1 cellular context compared by ENCODE assay signal in the genomic region with DNA sequence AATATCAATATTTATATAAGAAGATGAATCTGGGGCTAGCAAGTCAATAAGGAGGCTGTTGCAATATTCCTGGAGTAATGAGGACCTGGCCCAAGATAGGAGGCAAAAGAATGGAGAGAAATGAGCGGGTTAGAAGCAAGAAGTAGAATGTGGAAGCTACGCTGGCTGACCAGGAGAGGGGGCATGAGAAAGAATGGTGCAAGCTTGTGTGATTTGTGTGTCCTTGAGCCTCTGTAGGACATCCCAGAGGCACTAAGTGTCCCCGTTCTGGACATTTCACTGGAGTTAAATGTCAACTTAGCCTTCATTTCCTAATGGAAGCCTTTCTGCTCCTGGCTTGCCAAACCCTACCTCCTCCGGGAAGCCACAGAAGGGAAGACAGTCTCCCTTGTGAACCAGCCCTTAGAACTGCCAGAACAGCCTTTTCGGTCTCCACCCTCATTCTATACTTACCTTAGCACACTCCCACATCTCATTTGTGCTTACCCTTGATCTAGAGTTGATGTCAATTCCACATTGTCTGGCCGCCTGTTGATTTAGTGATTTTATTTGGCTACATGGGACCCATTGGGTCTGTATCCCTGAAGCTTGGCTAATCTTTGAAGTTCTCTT.
TF ChIP-seq lines count a peak whose summit lies in the region.

No MANE protein-coding gene starts in this region.

TF ChIP-seq in HepG2, 621 proteins besides CTCF, POLR2A, EP300 and RAD21 (continued from another document):
- TF ChIP-seq ZNF451 (CRISPR knock-in tag; IDR thresholded peaks at IDR 0.05) (no peak), ZNF136 (CRISPR knock-in tag; IDR thresholded peaks at IDR 0.05; ENCODE audit: low read depth) (no peak), NKX3-1 (CRISPR knock-in tag; IDR thresholded peaks at IDR 0.05) (no peak), SALL1 (CRISPR knock-in tag; IDR thresholded peaks at IDR 0.05) (no peak), CBFB (CRISPR knock-in tag; IDR thresholded peaks at IDR 0.05) (no peak), ZNF597 (CRISPR knock-in tag; IDR thresholded peaks at IDR 0.05) (no peak), LCORL (IDR thresholded peaks at IDR 0.05) (no peak), LCORL (CRISPR knock-in tag; IDR thresholded peaks at IDR 0.05) (no peak), ZNF232 (CRISPR knock-in tag; IDR thresholded peaks at IDR 0.05; ENCODE audit: borderline replicate concordance) (peak; percentile 98), HMG20A (CRISPR knock-in tag; IDR thresholded peaks at IDR 0.05; ENCODE audit: borderline replicate concordance) (0 out of 2 replicates have a peak, but pooled peaks have one; percentile 18), SP4 (CRISPR knock-in tag; IDR thresholded peaks at IDR 0.05) (no peak), ZBTB7B (CRISPR knock-in tag; IDR thresholded peaks at IDR 0.05) (0 out of 2 replicates have a peak, but pooled peaks have one; percentile 23), ZC3H4 (CRISPR knock-in tag; IDR thresholded peaks at IDR 0.05; ENCODE audit: borderline replicate concordance) (no peak), ZNF234 (CRISPR knock-in tag; conservative IDR thresholded peaks at IDR 0.05) (no peak), FOXA3 (CRISPR knock-in tag; IDR thresholded peaks at IDR 0.05) (0 out of 2 replicates have a peak, but pooled peaks have one; percentile 14), SMC3 (IDR thresholded peaks at IDR 0.05; ENCODE audit: low read length) (peak; percentile 75), BCL6 (CRISPR knock-in tag; IDR thresholded peaks at IDR 0.05) (peak; percentile 26; the same call in 1 of the 2 replicates)
- TF ChIP-seq, protein P1, sequence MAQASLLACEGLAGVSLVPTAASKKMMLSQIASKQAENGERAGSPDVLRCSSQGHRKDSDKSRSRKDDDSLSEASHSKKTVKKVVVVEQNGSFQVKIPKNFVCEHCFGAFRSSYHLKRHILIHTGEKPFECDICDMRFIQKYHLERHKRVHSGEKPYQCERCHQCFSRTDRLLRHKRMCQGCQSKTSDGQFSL (CRISPR knock-in tag; IDR thresholded peaks at IDR 0.05) = no peak
- TF ChIP-seq, protein P2, sequence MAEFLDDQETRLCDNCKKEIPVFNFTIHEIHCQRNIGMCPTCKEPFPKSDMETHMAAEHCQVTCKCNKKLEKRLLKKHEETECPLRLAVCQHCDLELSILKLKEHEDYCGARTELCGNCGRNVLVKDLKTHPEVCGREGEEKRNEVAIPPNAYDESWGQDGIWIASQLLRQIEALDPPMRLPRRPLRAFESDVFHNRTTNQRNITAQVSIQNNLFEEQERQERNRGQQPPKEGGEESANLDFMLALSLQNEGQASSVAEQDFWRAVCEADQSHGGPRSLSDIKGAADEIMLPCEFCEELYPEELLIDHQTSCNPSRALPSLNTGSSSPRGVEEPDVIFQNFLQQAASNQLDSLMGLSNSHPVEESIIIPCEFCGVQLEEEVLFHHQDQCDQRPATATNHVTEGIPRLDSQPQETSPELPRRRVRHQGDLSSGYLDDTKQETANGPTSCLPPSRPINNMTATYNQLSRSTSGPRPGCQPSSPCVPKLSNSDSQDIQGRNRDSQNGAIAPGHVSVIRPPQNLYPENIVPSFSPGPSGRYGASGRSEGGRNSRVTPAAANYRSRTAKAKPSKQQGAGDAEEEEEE (CRISPR knock-in tag; IDR thresholded peaks at IDR 0.05; ENCODE audit: borderline replicate concordance) = no peak
- TF ChIP-seq, protein P3, sequence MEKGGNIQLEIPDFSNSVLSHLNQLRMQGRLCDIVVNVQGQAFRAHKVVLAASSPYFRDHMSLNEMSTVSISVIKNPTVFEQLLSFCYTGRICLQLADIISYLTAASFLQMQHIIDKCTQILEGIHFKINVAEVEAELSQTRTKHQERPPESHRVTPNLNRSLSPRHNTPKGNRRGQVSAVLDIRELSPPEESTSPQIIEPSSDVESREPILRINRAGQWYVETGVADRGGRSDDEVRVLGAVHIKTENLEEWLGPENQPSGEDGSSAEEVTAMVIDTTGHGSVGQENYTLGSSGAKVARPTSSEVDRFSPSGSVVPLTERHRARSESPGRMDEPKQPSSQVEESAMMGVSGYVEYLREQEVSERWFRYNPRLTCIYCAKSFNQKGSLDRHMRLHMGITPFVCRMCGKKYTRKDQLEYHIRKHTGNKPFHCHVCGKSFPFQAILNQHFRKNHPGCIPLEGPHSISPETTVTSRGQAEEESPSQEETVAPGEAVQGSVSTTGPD (CRISPR knock-in tag; IDR thresholded peaks at IDR 0.05) = no peak
- TF ChIP-seq, protein P4, sequence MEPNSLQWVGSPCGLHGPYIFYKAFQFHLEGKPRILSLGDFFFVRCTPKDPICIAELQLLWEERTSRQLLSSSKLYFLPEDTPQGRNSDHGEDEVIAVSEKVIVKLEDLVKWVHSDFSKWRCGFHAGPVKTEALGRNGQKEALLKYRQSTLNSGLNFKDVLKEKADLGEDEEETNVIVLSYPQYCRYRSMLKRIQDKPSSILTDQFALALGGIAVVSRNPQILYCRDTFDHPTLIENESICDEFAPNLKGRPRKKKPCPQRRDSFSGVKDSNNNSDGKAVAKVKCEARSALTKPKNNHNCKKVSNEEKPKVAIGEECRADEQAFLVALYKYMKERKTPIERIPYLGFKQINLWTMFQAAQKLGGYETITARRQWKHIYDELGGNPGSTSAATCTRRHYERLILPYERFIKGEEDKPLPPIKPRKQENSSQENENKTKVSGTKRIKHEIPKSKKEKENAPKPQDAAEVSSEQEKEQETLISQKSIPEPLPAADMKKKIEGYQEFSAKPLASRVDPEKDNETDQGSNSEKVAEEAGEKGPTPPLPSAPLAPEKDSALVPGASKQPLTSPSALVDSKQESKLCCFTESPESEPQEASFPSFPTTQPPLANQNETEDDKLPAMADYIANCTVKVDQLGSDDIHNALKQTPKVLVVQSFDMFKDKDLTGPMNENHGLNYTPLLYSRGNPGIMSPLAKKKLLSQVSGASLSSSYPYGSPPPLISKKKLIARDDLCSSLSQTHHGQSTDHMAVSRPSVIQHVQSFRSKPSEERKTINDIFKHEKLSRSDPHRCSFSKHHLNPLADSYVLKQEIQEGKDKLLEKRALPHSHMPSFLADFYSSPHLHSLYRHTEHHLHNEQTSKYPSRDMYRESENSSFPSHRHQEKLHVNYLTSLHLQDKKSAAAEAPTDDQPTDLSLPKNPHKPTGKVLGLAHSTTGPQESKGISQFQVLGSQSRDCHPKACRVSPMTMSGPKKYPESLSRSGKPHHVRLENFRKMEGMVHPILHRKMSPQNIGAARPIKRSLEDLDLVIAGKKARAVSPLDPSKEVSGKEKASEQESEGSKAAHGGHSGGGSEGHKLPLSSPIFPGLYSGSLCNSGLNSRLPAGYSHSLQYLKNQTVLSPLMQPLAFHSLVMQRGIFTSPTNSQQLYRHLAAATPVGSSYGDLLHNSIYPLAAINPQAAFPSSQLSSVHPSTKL (CRISPR knock-in tag; IDR thresholded peaks at IDR 0.05) = peak; percentile 18; the same call in 1 of the 2 replicates
TF ChIP-seq in HepG2: peak in this region for 16.
